8 cellular contexts compared by ENCODE assay signal in genomic region chr2:27085670-27086089, GRCh38. TPM values are rescaled to one million over a fixed set of nuclear protein-coding genes. Genes with fewer than 3 reads are reported as not detected.
DNase-seq lines count a peak whose midpoint lies in the region; ATAC-seq and TF ChIP-seq lines count a peak whose summit lies in the region.

No MANE protein-coding gene starts in this region.

- no peaks in the 10 kb centered on the region for H3K27me3 Mint-ChIP-seq in CD8-positive, alpha-beta memory T cell

- peak overlapping the region; percentile 58 to 94 (median 76) for H3K4me3 Mint-ChIP-seq in CD8-positive, alpha-beta memory T cell

- no peaks in the 10 kb centered on the region for H3K36me3 ChIP-seq in CD8-positive, alpha-beta memory T cell (ENCODE audit: insufficient read depth, low read length)
- H3K36me3 ChIP-seq in KOPT-K1 (ENCODE audit: insufficient read depth, low read length) (no peaks in the 10 kb centered on the region), subcutaneous abdominal adipose tissue (ENCODE audit: control insufficient read depth in 5 of 5, insufficient read depth in 5 of 5, low read length in 5 of 5) (no peaks in the 10 kb centered on the region)

- DNase-seq in CD8-positive, alpha-beta memory T cell: peak in 1 of 5 donors; percentile 14
- peak; percentile 58 to 65 for DNase-seq in activated CD4-positive, alpha-beta T cell treated with anti-CD3 and anti-CD28 coated beads, Interleukin-2, amount 50 U/mL, for 48 hours
- DNase-seq in erythroblast (lab: John Stamatoyannopoulos, UW) (peak; percentile 76 to 78), midbrain (lab: John Stamatoyannopoulos, UW) (peak; percentile 64), NK-92 (lab: John Stamatoyannopoulos, UW; ENCODE audit: unreplicated experiment) (no peak)

- H3K4me1 ChIP-seq in CD8-positive, alpha-beta memory T cell (ENCODE audit: insufficient read depth, low read length): peaks cover 37% of the 10 kb centered on the region
- peaks cover 2 to 42% (median 37%) of the 10 kb centered on the region in 5 donors for H3K4me1 ChIP-seq in subcutaneous abdominal adipose tissue (ENCODE audit: control insufficient read depth in 5 of 5, insufficient read depth in 5 of 5, low read length in 5 of 5)

- H3K27me3 ChIP-seq in CD8-positive, alpha-beta memory T cell (ENCODE audit: insufficient read depth, low read length, poor library complexity, severe bottlenecking): no peaks in the 10 kb centered on the region
- no peaks in the 10 kb centered on the region for H3K27me3 ChIP-seq in subcutaneous abdominal adipose tissue (ENCODE audit: control insufficient read depth in 5 of 5, insufficient read depth in 4 of 5, low read length in 5 of 5)

- H3K4me1 Mint-ChIP-seq in CD8-positive, alpha-beta memory T cell: peaks cover 25 to 30% (median 30%) of the 10 kb centered on the region in 3 donors

- no peaks in the 10 kb centered on the region for H3K36me3 Mint-ChIP-seq in CD8-positive, alpha-beta memory T cell

- H3K9ac ChIP-seq in subcutaneous abdominal adipose tissue (ENCODE audit: low read length in 5 of 5): peak overlapping the region in 4 of 5 donors; percentile 72 to 84 (median 78)

- H3K27ac Mint-ChIP-seq in CD8-positive, alpha-beta memory T cell: peak overlapping the region; percentile 8 to 87 (median 64)

- POLR2A ChIA-PET in CD8-positive, alpha-beta memory T cell (lab: Charles Lee): interaction anchor here (1.2 to 3.8 kb wide), 3 partner anchors 11 to 35 kb away, joined by 4 to 24 read pairs (median 6); partner anchors contain the start of genes AGBL5 and OST4

- CTCF ChIA-PET in CD8-positive, alpha-beta memory T cell (lab: Charles Lee): interaction anchor here (1.0 to 3.8 kb wide), 4 partner anchors 17 to 207 kb away, joined by 3 to 16 read pairs (median 9); partner anchors contain the start of gene AGBL5

- TF ChIP-seq POLR2A in erythroblast (IDR thresholded peaks at IDR 0.05; ENCODE audit: low read length): peak; percentile 50

- no peaks in the 10 kb centered on the region for H3K9me3 ChIP-seq in CD8-positive, alpha-beta memory T cell (ENCODE audit: low read length)
- H3K9me3 ChIP-seq in KOPT-K1 (ENCODE audit: insufficient read depth, low read length, poor library complexity, severe bottlenecking): no peaks in the 10 kb centered on the region
- no peaks in the 10 kb centered on the region for H3K9me3 ChIP-seq in subcutaneous abdominal adipose tissue (ENCODE audit: control insufficient read depth in 5 of 5, low read length in 5 of 5)

- no peaks in the 10 kb centered on the region for H3K9me3 Mint-ChIP-seq in CD8-positive, alpha-beta memory T cell

- H3K4me3 ChIP-seq in CD8-positive, alpha-beta memory T cell (ENCODE audit: low read length): peak overlapping the region; percentile 60
- H3K4me3 ChIP-seq in subcutaneous abdominal adipose tissue (ENCODE audit: low read depth in 1 of 5, low read length in 5 of 5): peak overlapping the region in 4 of 5 donors; percentile 70 to 83 (median 74)

- peak overlapping the region; percentile 75 for H3K27ac ChIP-seq in CD8-positive, alpha-beta memory T cell (ENCODE audit: low read depth, low read length)
- H3K27ac ChIP-seq in KOPT-K1 (ENCODE audit: low read depth, low read length, poor library complexity, severe bottlenecking) (peak overlapping the region; percentile 67), subcutaneous abdominal adipose tissue (ENCODE audit: low read depth, low read length) (peak overlapping the region; percentile 79)

- peak; percentile 10 for ATAC-seq in GM19351 (IDR thresholded peaks at IDR 0.05; ENCODE audit: unreplicated experiment)

RNA-seq across cellular contexts. Expression of gene KHK, which starts 0.9 kb away (rescaled TPM):
- 10 to 100 TPM; 14.5 to 17.8 TPM for total RNA-seq in CD8-positive, alpha-beta memory T cell
- polyA plus RNA-seq in CD8-positive, alpha-beta memory T cell: 6.5 TPM

RNA-seq across cellular contexts. Expression of gene EMILIN1, which starts 7.3 kb away (rescaled TPM):
- total RNA-seq in CD8-positive, alpha-beta memory T cell: under 1 TPM; 0.79 to 0.89 TPM
- 0.85 TPM for polyA plus RNA-seq in CD8-positive, alpha-beta memory T cell

RNA-seq across cellular contexts. Expression of gene OST4, which starts 14.2 kb away (rescaled TPM):
- 100 to 1,000 TPM; 346 to 353 TPM for total RNA-seq in CD8-positive, alpha-beta memory T cell
- polyA plus RNA-seq in CD8-positive, alpha-beta memory T cell: 907 TPM

RNA-seq across cellular contexts. Expression of gene CGREF1, which starts 33.2 kb away (rescaled TPM):
- 1 to 10 TPM; 2.7 to 3.5 TPM for total RNA-seq in CD8-positive, alpha-beta memory T cell
- polyA plus RNA-seq in CD8-positive, alpha-beta memory T cell: 0.17 TPM

RNA-seq across cellular contexts. Expression of gene AGBL5, which starts 34.2 kb away (rescaled TPM):
- total RNA-seq in CD8-positive, alpha-beta memory T cell: 10 to 100 TPM; 16.0 to 17.3 TPM
- polyA plus RNA-seq in CD8-positive, alpha-beta memory T cell: 11.5 TPM
